ENCODE assay signal across 11 cellular contexts in the genomic region with DNA sequence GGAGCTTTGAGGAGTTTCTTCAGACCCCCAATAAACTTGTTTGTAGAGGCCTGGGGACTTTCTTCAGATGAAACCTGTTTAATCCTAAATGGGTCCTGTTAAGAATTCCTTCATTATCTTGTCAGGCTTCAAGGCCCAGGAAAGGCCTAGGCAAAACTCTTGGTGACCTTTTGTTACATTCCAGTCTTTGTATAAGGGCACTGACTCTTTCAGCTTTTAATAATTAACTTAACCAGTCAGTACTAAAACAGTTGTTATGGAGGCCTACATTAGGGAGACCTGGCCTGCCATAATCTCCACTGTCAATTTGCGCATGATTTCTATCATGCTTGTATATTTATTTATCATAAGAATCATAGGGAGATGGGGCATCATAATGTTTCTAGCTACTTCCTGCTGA.
"Had no signal": no experiment of that assay in that cellular context is flagged by ENCODE, and none has a peak within 500 bp of the region (broad histone marks: within the 10 kb centered on the region; RNA-seq: fewer than 3 reads in every experiment).

No MANE protein-coding gene starts in this region.

- H3K27me3 ChIP-seq: foreskin keratinocyte had no signal

- ATAC-seq: foreskin keratinocyte; natural killer cell treated with Interleukin-12 subunit alpha and Interleukin-12 subunit beta and Interleukin-15 and Interleukin-18, amount 100 ng/mL, for 72 hours; stimulated activated naive CD8-positive, alpha-beta T cell treated with anti-CD3 and anti-CD28 coated beads, Interleukin-15, amount 100 ng/mL, for 72 hours; WTC11 had no signal

- H3K4me3 ChIP-seq: thoracic aorta had no signal

- H3K9me3 ChIP-seq: thoracic aorta had no signal

- H3K27ac Mint-ChIP-seq: activated T-helper 1 cell treated with anti-CD3 and anti-CD28 coated beads, Interleukin-12 subunit alpha, Interleukin-12 subunit beta, Interleukin-2, Interleukin-4 antibody, amounts not matched to agents 30 ng/mL and 10 ng/mL and 1 ng/mL, durations not matched to agents 14 hours and 24 hours and 36 hours; natural killer cell treated with Interleukin-12 subunit alpha and Interleukin-12 subunit beta and Interleukin-15 and Interleukin-18, amount 100 ng/mL, for 72 hours; WTC11 had no signal

- H3K4me1 Mint-ChIP-seq: stimulated activated naive CD8-positive, alpha-beta T cell treated with anti-CD3 and anti-CD28 coated beads, Interleukin-15, amount 100 ng/mL, for 72 hours had no signal

- DNase-seq: activated CD4-positive, alpha-beta T cell treated with anti-CD3 and anti-CD28 coated beads for 48 hours; activated naive CD4-positive, alpha-beta T cell treated with Interleukin-2 at 50 U/mL for 16 hours; foreskin keratinocyte; stimulated activated CD4-positive, alpha-beta T cell treated with anti-CD3 and anti-CD28 coated beads, Interleukin-15, amount 100 ng/mL, for 24 hours; stimulated activated CD4-positive, alpha-beta T cell treated with anti-CD3 and anti-CD28 coated beads, Interleukin-4, amount 100 ng/mL, for 24 hours; stimulated activated naive CD8-positive, alpha-beta T cell treated with anti-CD3 and anti-CD28 coated beads, Interleukin-15, amount 100 ng/mL, for 72 hours; T-helper 1 cell had no signal

- H3K9me3 Mint-ChIP-seq: activated T-helper 1 cell treated with anti-CD3 and anti-CD28 coated beads, Interleukin-12 subunit alpha, Interleukin-12 subunit beta, Interleukin-2, Interleukin-4 antibody, amounts not matched to agents 30 ng/mL and 10 ng/mL and 1 ng/mL, durations not matched to agents 14 hours and 24 hours and 36 hours; natural killer cell treated with Interleukin-12 subunit alpha and Interleukin-12 subunit beta and Interleukin-15 and Interleukin-18, amount 100 ng/mL, for 72 hours; stimulated activated naive CD8-positive, alpha-beta T cell treated with anti-CD3 and anti-CD28 coated beads, Interleukin-15, amount 100 ng/mL, for 72 hours had no signal

- H3K27me3 Mint-ChIP-seq: stimulated activated naive CD8-positive, alpha-beta T cell treated with anti-CD3 and anti-CD28 coated beads, Interleukin-15, amount 100 ng/mL, for 72 hours had no signal

- H3K4me3 Mint-ChIP-seq: activated T-helper 1 cell treated with anti-CD3 and anti-CD28 coated beads, Interleukin-12 subunit alpha, Interleukin-12 subunit beta, Interleukin-2, Interleukin-4 antibody, amounts not matched to agents 30 ng/mL and 10 ng/mL and 1 ng/mL, durations not matched to agents 14 hours and 24 hours and 36 hours; natural killer cell treated with Interleukin-12 subunit alpha and Interleukin-12 subunit beta and Interleukin-15 and Interleukin-18, amount 100 ng/mL, for 72 hours; stimulated activated naive CD8-positive, alpha-beta T cell treated with anti-CD3 and anti-CD28 coated beads, Interleukin-15, amount 100 ng/mL, for 72 hours; WTC11 had no signal

- H3K36me3 Mint-ChIP-seq: natural killer cell treated with Interleukin-12 subunit alpha and Interleukin-12 subunit beta and Interleukin-15 and Interleukin-18, amount 100 ng/mL, for 72 hours had no signal

- H3K27ac ChIP-seq: foreskin keratinocyte, thoracic aorta had no signal

- H3K36me3 ChIP-seq: thoracic aorta had no signal

- H3K4me1 ChIP-seq: foreskin keratinocyte had no signal
